ENCODE assay signal across 7 cellular contexts in genomic region chr20:49285813-49286494, GRCh38. TPM values are rescaled to one million over a fixed set of nuclear protein-coding genes. Genes with fewer than 3 reads are reported as not detected.
DNase-seq lines count a peak whose midpoint lies in the region; ATAC-seq and TF ChIP-seq lines count a peak whose summit lies in the region.

No MANE protein-coding gene starts in this region.

- no peak for TF ChIP-seq RAD21 in neural cell (conservative IDR thresholded peaks at IDR 0.05)

- H3K27me3 ChIP-seq in neural cell (ENCODE audit: insufficient read depth, low read depth, low read length) = no peaks in the 10 kb centered on the region

- in situ Hi-C loops in KBM-7 (cut with MboI; ENCODE audit: low pct_unique_long_range_greater_than_20kb, low sequenced_read_pairs) = no loop called here
- in situ Hi-C loops in G401 (cut with HindIII; ENCODE audit: low sequenced_read_pairs) = no loop called here

- H2AFZ ChIP-seq in neural cell (ENCODE audit: low read depth, low read length) = no peak overlapping the region

- no peak overlapping the region for H3K9ac ChIP-seq in neural cell (ENCODE audit: low read length)

- H3K4me2 ChIP-seq in neural cell (ENCODE audit: low read length) = no peak overlapping the region

- peak overlapping the region; percentile 19 for H3K4me3 ChIP-seq in neural cell (ENCODE audit: low read length)

- no peak for ATAC-seq in activated naive CD8-positive, alpha-beta T cell treated with anti-CD3 and anti-CD28 coated beads, Interleukin-2, amount 50 U/mL, for 24 hours
- ATAC-seq in HG03442 (IDR thresholded peaks at IDR 0.05; ENCODE audit: unreplicated experiment) = no peak

- peaks cover 18% of the 10 kb centered on the region for H3K9me3 Mint-ChIP-seq in activated naive CD8-positive, alpha-beta T cell treated with anti-CD3 and anti-CD28 coated beads, Interleukin-2, amount 50 U/mL, for 24 hours

- H3K36me3 Mint-ChIP-seq in activated naive CD8-positive, alpha-beta T cell treated with anti-CD3 and anti-CD28 coated beads, Interleukin-2, amount 50 U/mL, for 24 hours (ENCODE audit: low read depth) = peaks cover 99% of the 10 kb centered on the region

- H3F3A ChIP-seq in neural cell (ENCODE audit: insufficient read depth, low read length, poor library complexity, severe bottlenecking) = no peaks in the 10 kb centered on the region

- H3K27ac ChIP-seq in neural cell (ENCODE audit: low read length) = no peak overlapping the region

- no peak for TF ChIP-seq CTCF in neural cell (IDR thresholded peaks at IDR 0.05; ENCODE audit: poor library complexity, severe bottlenecking)

- H3K79me2 ChIP-seq in neural cell (replicated peaks; ENCODE audit: insufficient read depth, low read length) = peaks cover 55% of the 10 kb centered on the region

- no peaks in the 10 kb centered on the region for H3K9me2 ChIP-seq in neural cell (ENCODE audit: insufficient read depth, low read length)

- H3K27me3 Mint-ChIP-seq in activated naive CD8-positive, alpha-beta T cell treated with anti-CD3 and anti-CD28 coated beads, Interleukin-2, amount 50 U/mL, for 24 hours = peaks cover 2% of the 10 kb centered on the region

- H4K20me1 ChIP-seq in neural cell (ENCODE audit: insufficient read depth) = peaks cover 20% of the 10 kb centered on the region

- H3K4me1 Mint-ChIP-seq in activated naive CD8-positive, alpha-beta T cell treated with anti-CD3 and anti-CD28 coated beads, Interleukin-2, amount 50 U/mL, for 24 hours = peaks cover 77% of the 10 kb centered on the region

- H3K9me3 ChIP-seq in neural cell (ENCODE audit: low read length) = no peaks in the 10 kb centered on the region

- DNase-seq in ELR (ENCODE audit: low read depth) (peak; percentile 23), KBM-7 (peak; percentile 15), G401 (ENCODE audit: low spot score) (no peak)
- DNase-seq in activated naive CD8-positive, alpha-beta T cell treated with anti-CD3 and anti-CD28 coated beads, Interleukin-2, amount 50 U/mL, for 24 hours = no peak
- DNase-seq in activated CD4-positive, CD25-positive, alpha-beta regulatory T cell (lab: John Stamatoyannopoulos, UW) = no peak

- peaks cover 57% of the 10 kb centered on the region for H3K36me3 ChIP-seq in neural cell (ENCODE audit: insufficient read depth, low read length)

- H3K27ac Mint-ChIP-seq in activated naive CD8-positive, alpha-beta T cell treated with anti-CD3 and anti-CD28 coated beads, Interleukin-2, amount 50 U/mL, for 24 hours = peak overlapping the region; percentile 99

- no peak for TF ChIP-seq EP300 in neural cell (conservative IDR thresholded peaks at IDR 0.05; ENCODE audit: poor library complexity, severe bottlenecking)

- peak overlapping the region; percentile 90 for H3K4me3 Mint-ChIP-seq in activated naive CD8-positive, alpha-beta T cell treated with anti-CD3 and anti-CD28 coated beads, Interleukin-2, amount 50 U/mL, for 24 hours

TF ChIP-seq in neural cell, 6 proteins besides CTCF, POLR2A, EP300 and RAD21:
- TF ChIP-seq REST (IDR thresholded peaks at IDR 0.05; ENCODE audit: borderline replicate concordance) (no peak), MXI1 (conservative IDR thresholded peaks at IDR 0.05; ENCODE audit: poor library complexity, severe bottlenecking) (no peak), SMC3 (conservative IDR thresholded peaks at IDR 0.05; ENCODE audit: poor library complexity) (no peak), TAF1 (IDR thresholded peaks at IDR 0.05; ENCODE audit: low read depth) (no peak), EZH2 (IDR thresholded peaks at IDR 0.05; ENCODE audit: borderline replicate concordance, insufficient read depth, low read length, poor library complexity, severe bottlenecking) (no peak), POLR2AphosphoS5 (IDR thresholded peaks at IDR 0.05) (no peak)

RNA-seq across cellular contexts. Expression of gene ZNFX1, which starts 8.1 kb away (rescaled TPM):
- 4.7 and 5.4 TPM in 2 replicates for polyA plus RNA-seq in neural cell
- polyA minus RNA-seq in neural cell = 17.8 and 18.8 TPM in 2 replicates
- total RNA-seq in G401 (2014; rRNA removed; shearing (Covaris generic)) = 8.6 and 12.3 TPM in 2 replicates

Comparison
In these comparisons a context has a peak if more than half of its experiments do, and no peak if none do; other contexts are left out.
1. DNase-seq: peak in ELR (single experiment) and KBM-7 (single experiment); none in activated naive CD8-positive, alpha-beta T cell treated with anti-CD3 and anti-CD28 coated beads, Interleukin-2, amount 50 U/mL, for 24 hours (single experiment), G401 (single experiment) and activated CD4-positive, CD25-positive, alpha-beta regulatory T cell (0 of 4).